Comparison of ENCODE assay signal across 9 cellular contexts in genomic region chr11:116787436-116787785, GRCh38. TPM values are rescaled to one million over a fixed set of nuclear protein-coding genes. Genes with fewer than 3 reads are reported as not detected.
DNase-seq lines count a peak whose midpoint lies in the region; TF ChIP-seq lines count a peak whose summit lies in the region.
"Had no signal": no experiment of that assay in that cellular context is flagged by ENCODE, and none has a peak within 500 bp of the region (broad histone marks: within the 10 kb centered on the region; RNA-seq: fewer than 3 reads in every experiment).

No MANE protein-coding gene starts in this region.

- peak overlapping the region; percentile 67 for H3K4me2 ChIP-seq in SU-DHL-6 (ENCODE audit: low read depth, low read length, poor library complexity, severe bottlenecking)

- peak overlapping the region; percentile 20; the same call in 1 of the 2 replicates for H3K27ac ChIP-seq in SU-DHL-6 (ENCODE audit: low read depth, low read length)
- peak overlapping the region; percentile 82 to 89 for H3K27ac ChIP-seq in right atrium auricular region
- peak overlapping the region; percentile 71 to 98 (median 92) for H3K27ac ChIP-seq in skin epidermis

- peaks cover 47% of the 10 kb centered on the region for H3K36me3 Mint-ChIP-seq in activated CD4-positive, alpha-beta T cell treated with anti-CD3 and anti-CD28 coated beads, Interleukin-2, amount 10 ng/mL, durations not matched to agents 24 days and 14 days (ENCODE audit: low read depth)

- peaks cover 30% of the 10 kb centered on the region for H3K79me2 ChIP-seq in SU-DHL-6 (ENCODE audit: insufficient read depth, low read length)

- no peaks in the 10 kb centered on the region for H3K9me3 ChIP-seq in SU-DHL-6 (ENCODE audit: insufficient read depth, low read length)
- no peaks in the 10 kb centered on the region for H3K9me3 ChIP-seq in right atrium auricular region

- H3K27me3 Mint-ChIP-seq in activated CD4-positive, alpha-beta T cell treated with anti-CD3 and anti-CD28 coated beads, Interleukin-2, amount 10 ng/mL, durations not matched to agents 24 days and 14 days: peaks cover 2% of the 10 kb centered on the region

- TF ChIP-seq CTCF in SU-DHL-6 (IDR thresholded peaks at IDR 0.05; ENCODE audit: insufficient read depth, low read length, poor library complexity, severe bottlenecking) (no peak), right atrium auricular region (IDR thresholded peaks at IDR 0.05) (no peak)

- peak overlapping the region; percentile 88 for H3K9ac ChIP-seq in SU-DHL-6 (ENCODE audit: low read length)

- no peaks in the 10 kb centered on the region for H3K9me3 Mint-ChIP-seq in activated CD4-positive, alpha-beta T cell treated with anti-CD3 and anti-CD28 coated beads, Interleukin-2, amount 10 ng/mL, durations not matched to agents 24 days and 14 days

- DNase-seq in activated CD4-positive, alpha-beta T cell treated with anti-CD3 and anti-CD28 coated beads, Interleukin-2, amount 10 ng/mL, durations not matched to agents 24 days and 14 days: no peak
- DNase-seq in activated CD4-positive, alpha-beta T cell treated with anti-CD3 and anti-CD28 coated beads for 4 hours: no peak
- DNase-seq in right atrium auricular region (ENCODE audit: low spot score) (no peak), NCI-H2196 (lab: John Stamatoyannopoulos, UW; ENCODE audit: unreplicated experiment) (no peak), T1000 (lab: John Stamatoyannopoulos, UW) (no peak), EL (no peak)

- H3K27ac Mint-ChIP-seq in activated CD4-positive, alpha-beta T cell treated with anti-CD3 and anti-CD28 coated beads, Interleukin-2, amount 10 ng/mL, durations not matched to agents 24 days and 14 days: peak overlapping the region; percentile 76

- peak overlapping the region; percentile 98 for H2AFZ ChIP-seq in SU-DHL-6 (ENCODE audit: low read depth, low read length, severe bottlenecking)

- H3K4me3 ChIP-seq in SU-DHL-6 (ENCODE audit: insufficient read depth, low read length, poor library complexity, severe bottlenecking) (peak overlapping the region; percentile 98), right atrium auricular region (peak overlapping the region; percentile 96 to 97), skin epidermis (peak overlapping the region; percentile 81 to 99 (median 90))

- intact Hi-C loops in activated CD4-positive, alpha-beta T cell treated with anti-CD3 and anti-CD28 coated beads, Interleukin-2, amount 10 ng/mL, durations not matched to agents 24 days and 14 days (cut with micrococcal nuclease): loop anchor here (5.0 kb wide), 1 partner anchor 445 kb away; the partner anchor contains the start of genes PCSK7 and RNF214

- H3F3A ChIP-seq in SU-DHL-6 (ENCODE audit: insufficient read depth): no peaks in the 10 kb centered on the region

- H3K9me2 ChIP-seq in SU-DHL-6 (replicated peaks; ENCODE audit: insufficient read depth, low read length): no peaks in the 10 kb centered on the region

- peaks cover 0 to 29% of the 10 kb centered on the region in 2 donors for H3K4me1 ChIP-seq in right atrium auricular region

- H3K4me3 Mint-ChIP-seq in activated CD4-positive, alpha-beta T cell treated with anti-CD3 and anti-CD28 coated beads, Interleukin-2, amount 10 ng/mL, durations not matched to agents 24 days and 14 days: peak overlapping the region; percentile 97

- H3K36me3 ChIP-seq in SU-DHL-6 (ENCODE audit: low read length) (peaks cover 19% of the 10 kb centered on the region), right atrium auricular region (peaks cover 36% of the 10 kb centered on the region)

- H4K20me1 ChIP-seq in SU-DHL-6 (ENCODE audit: low read depth, low read length): no peaks in the 10 kb centered on the region

- peaks cover 49% of the 10 kb centered on the region for H3K4me1 Mint-ChIP-seq in activated CD4-positive, alpha-beta T cell treated with anti-CD3 and anti-CD28 coated beads, Interleukin-2, amount 10 ng/mL, durations not matched to agents 24 days and 14 days

- H3K27me3 ChIP-seq in SU-DHL-6 (ENCODE audit: low read length) (no peaks in the 10 kb centered on the region), right atrium auricular region (no peaks in the 10 kb centered on the region)

RNA-seq across cellular contexts. Expression of gene ZPR1, which starts 0.4 kb away (rescaled TPM):
- total RNA-seq in activated CD4-positive, alpha-beta T cell treated with anti-CD3 and anti-CD28 coated beads, Interleukin-2, amount 10 ng/mL, durations not matched to agents 24 days and 14 days: 105 and 106 TPM in 2 replicates
- total RNA-seq in right atrium auricular region: 10 to 100 TPM; 16.8 to 20.6 TPM

RNA-seq across cellular contexts. Expression of gene APOA5, which starts 4.3 kb away (rescaled TPM):
- not detected in 2 replicates for total RNA-seq in activated CD4-positive, alpha-beta T cell treated with anti-CD3 and anti-CD28 coated beads, Interleukin-2, amount 10 ng/mL, durations not matched to agents 24 days and 14 days
- not detected for total RNA-seq in right atrium auricular region
- total RNA-seq: dermis microvascular lymphatic vessel endothelial cell had no signal

RNA-seq across cellular contexts. Expression of gene BUD13, which starts 14.6 kb away (rescaled TPM):
- 31.5 and 33.2 TPM in 2 replicates for total RNA-seq in activated CD4-positive, alpha-beta T cell treated with anti-CD3 and anti-CD28 coated beads, Interleukin-2, amount 10 ng/mL, durations not matched to agents 24 days and 14 days
- 1 to 10 TPM; 6.6 to 9.6 TPM for total RNA-seq in right atrium auricular region

RNA-seq across cellular contexts. Expression of gene APOA4, which starts 35.7 kb away (rescaled TPM):
- total RNA-seq in activated CD4-positive, alpha-beta T cell treated with anti-CD3 and anti-CD28 coated beads, Interleukin-2, amount 10 ng/mL, durations not matched to agents 24 days and 14 days: not detected in 2 replicates
- not detected for total RNA-seq in right atrium auricular region
- total RNA-seq: dermis microvascular lymphatic vessel endothelial cell had no signal

RNA-seq across cellular contexts. Expression of gene APOC3, which starts 42.3 kb away (rescaled TPM):
- total RNA-seq in activated CD4-positive, alpha-beta T cell treated with anti-CD3 and anti-CD28 coated beads, Interleukin-2, amount 10 ng/mL, durations not matched to agents 24 days and 14 days: not detected in 2 replicates
- total RNA-seq in right atrium auricular region: not detected
- total RNA-seq: dermis microvascular lymphatic vessel endothelial cell had no signal

Comparison
In these comparisons a context has a peak if more than half of its experiments do, and no peak if none do; other contexts are left out.
1. H3K27ac ChIP-seq: peak in every context shown above with its lines; median percentile 92 in skin epidermis; 86 in right atrium auricular region; 20 in SU-DHL-6.